Comparison of ENCODE assay signal across 22 cellular contexts in the genomic region with DNA sequence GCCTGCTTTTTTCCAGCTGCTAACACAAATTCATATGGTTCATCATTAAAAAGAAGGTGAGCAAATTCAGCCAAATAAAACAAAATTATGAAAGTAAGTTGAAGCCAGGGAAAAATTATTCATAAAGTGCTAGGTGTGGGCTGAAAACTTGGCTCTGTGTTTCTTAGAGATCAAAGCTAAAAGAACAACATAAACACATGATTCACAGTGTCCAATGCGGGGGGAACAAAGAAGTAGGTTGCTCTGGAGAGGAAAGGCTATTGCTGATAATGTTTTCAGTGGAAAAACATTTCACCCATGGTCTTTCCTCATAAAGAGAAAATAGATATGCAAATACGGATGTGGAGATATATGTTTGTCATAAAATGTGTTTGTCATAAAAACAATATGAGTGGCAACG.
A peak's percentile ranks its signal among the peaks of the same experiment; 100 is the strongest.
DNase-seq lines count a peak whose midpoint lies in the region; ATAC-seq, FAIRE-seq and TF ChIP-seq lines count a peak whose summit lies in the region.
"Had no signal": no experiment of that assay in that cellular context is flagged by ENCODE, and none has a peak within 500 bp of the region (broad histone marks: within the 10 kb centered on the region; RNA-seq: fewer than 3 reads in every experiment).

No MANE protein-coding gene starts in this region.

- ATAC-seq in omental fat pad (ENCODE audit: low FRiP score) = peak; percentile 74

- no peak for DNase-seq in H54 (ENCODE audit: insufficient read length, low spot score)
- peak; percentile 48 for DNase-seq in amniotic epithelial cell (ENCODE audit: low read depth)
- DNase-seq in dermis blood vessel endothelial cell = peak; percentile 23
- DNase-seq in omental fat pad (ENCODE audit: low spot score) = no peak
- no peak for DNase-seq in cerebellar cortex (ENCODE audit: low spot score)
- DNase-seq in NCI-H2107 (lab: John Stamatoyannopoulos, UW) = no peak
- DNase-seq in GM19238 (ENCODE audit: insufficient read length, low spot score) = no peak
- DNase-seq: CD4-positive, CD25-positive, alpha-beta regulatory T cell; GOT3; HCEC 1CT; IMR-90; KG1; NCI-H1048; NCI-H1417 treated with DMSO at 0.1 percent for 48 hours; NCI-H187; NCI-H2081 treated with DMSO at 0.1 percent for 48 hours; NCI-H2171 treated with DMSO at 0.1 percent for 48 hours; NCI-H345; NCI-H510A treated with DMSO at 0.1 percent for 48 hours; NCI-H748 treated with DMSO at 0.1 percent for 48 hours; SK-N-SH had no signal

- no peak for TF ChIP-seq CTCF in omental fat pad (IDR thresholded peaks at IDR 0.05)

- TF ChIP-seq POLR2A in H54 (IDR thresholded peaks at IDR 0.05; ENCODE audit: low read depth, low read length) = no peak

- FAIRE-seq in H54 (lab: Jason Lieb, UNC) = peak; percentile 48
- FAIRE-seq: GM18507 had no signal

Comparison
In these comparisons a context has a peak if more than half of its experiments do, and no peak if none do; other contexts are left out.
1. DNase-seq: peak in amniotic epithelial cell (single experiment) and dermis blood vessel endothelial cell (single experiment); none in H54 (single experiment), omental fat pad (single experiment), cerebellar cortex (single experiment), NCI-H2107 (single experiment) and GM19238 (single experiment).